ENCODE assay signal across 16 cellular contexts in the genomic region with DNA sequence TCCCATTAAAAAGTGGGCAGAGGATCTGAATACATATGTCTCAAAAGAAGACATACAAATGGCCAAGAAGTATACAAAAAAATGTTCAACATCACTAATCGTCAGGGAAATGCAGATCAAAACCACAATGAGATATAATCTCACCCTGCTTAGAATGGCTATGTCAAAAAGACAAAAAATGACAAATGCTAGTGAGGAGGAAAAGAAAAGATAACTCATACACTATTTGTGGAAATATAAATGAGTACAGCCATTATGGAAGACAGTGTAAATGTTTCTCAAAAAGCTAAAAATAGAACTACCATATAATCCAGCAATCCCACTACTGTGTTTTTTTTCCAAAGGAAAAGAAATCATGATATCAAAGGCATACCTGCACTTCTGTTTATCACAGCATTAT.
DNase-seq lines count a peak whose midpoint lies in the region; ATAC-seq and TF ChIP-seq lines count a peak whose summit lies in the region.
"Had no signal": no experiment of that assay in that cellular context is flagged by ENCODE, and none has a peak within 500 bp of the region (broad histone marks: within the 10 kb centered on the region; RNA-seq: fewer than 3 reads in every experiment).

No MANE protein-coding gene starts in this region.

- H2AFZ ChIP-seq in DND-41 (ENCODE audit: low read depth, low read length) = no peak overlapping the region

- H3K36me3 ChIP-seq in DND-41 (ENCODE audit: insufficient read depth, low read length) = no peaks in the 10 kb centered on the region
- H3K36me3 ChIP-seq in psoas muscle (ENCODE audit: insufficient read depth in 1 of 2, low read depth in 1 of 2) = no peaks in the 10 kb centered on the region
- H3K36me3 ChIP-seq: BLaER1 treated with 17β-estradiol and CSF1 and Interleukin-3, amounts not matched to agents 10 nM and 100 nM had no signal

- TF ChIP-seq CTCF in DND-41 (IDR thresholded peaks at IDR 0.05; ENCODE audit: borderline replicate concordance, extremely low read depth, low read length, poor library complexity, severe bottlenecking) = no peak
- TF ChIP-seq CTCF in psoas muscle (IDR thresholded peaks at IDR 0.05) = no peak

- H3K9me3 ChIP-seq in DND-41 (ENCODE audit: insufficient read depth, low read length, severe bottlenecking) = no peaks in the 10 kb centered on the region
- no peaks in the 10 kb centered on the region for H3K9me3 ChIP-seq in psoas muscle
- H3K9me3 ChIP-seq: BLaER1 treated with 17β-estradiol and CSF1 and Interleukin-3, amounts not matched to agents 10 nM and 100 nM had no signal

- no peak overlapping the region for H3K4me2 ChIP-seq in DND-41 (ENCODE audit: insufficient read depth, low read length)
- H3K4me2 ChIP-seq: BLaER1 treated with 17β-estradiol and CSF1 and Interleukin-3, amounts not matched to agents 10 nM and 100 nM had no signal

- H4K20me1 ChIP-seq in DND-41 (ENCODE audit: insufficient read depth, low read length) = no peaks in the 10 kb centered on the region
- H4K20me1 ChIP-seq: BLaER1 treated with 17β-estradiol and CSF1 and Interleukin-3, amounts not matched to agents 10 nM and 100 nM had no signal

- H3K4me1 ChIP-seq in DND-41 (ENCODE audit: insufficient read depth, low read length) = no peaks in the 10 kb centered on the region
- H3K4me1 ChIP-seq in psoas muscle = peaks cover 28% of the 10 kb centered on the region
- H3K4me1 ChIP-seq: BLaER1 treated with 17β-estradiol and CSF1 and Interleukin-3, amounts not matched to agents 10 nM and 100 nM had no signal

- H3K27ac ChIP-seq in DND-41 (ENCODE audit: low read length) = no peak overlapping the region
- peak overlapping the region; percentile 82 for H3K27ac ChIP-seq in psoas muscle
- H3K27ac ChIP-seq: BLaER1 treated with 17β-estradiol and CSF1 and Interleukin-3, amounts not matched to agents 10 nM and 100 nM; HL-60 had no signal

- no peak overlapping the region for H3K9ac ChIP-seq in DND-41 (ENCODE audit: low read depth, low read length)
- H3K9ac ChIP-seq: BLaER1 treated with 17β-estradiol and CSF1 and Interleukin-3, amounts not matched to agents 10 nM and 100 nM had no signal

- H3K79me2 ChIP-seq in DND-41 (ENCODE audit: insufficient read depth, low read length) = no peaks in the 10 kb centered on the region

- 68 to 84% (median 71%) methylated on average over 1 of the region's 1 CpG for WGBS in psoas muscle, 3 donors

- DNase-seq in DND-41 (no peak), LHCN-M2 (ENCODE audit: low read depth) (peak; percentile 24), amniotic epithelial cell (ENCODE audit: low read depth) (peak; percentile 2), psoas muscle (no peak), nucleus accumbens (lab: John Stamatoyannopoulos, UW) (no peak)
- DNase-seq: Calu3; CD8-positive, alpha-beta T cell; DMS 273 treated with DMSO at 0.1 percent for 48 hours; GDM1; H9; IMR-90 had no signal

- H3K27me3 ChIP-seq in DND-41 (ENCODE audit: insufficient read depth, low read length, poor library complexity) (no peaks in the 10 kb centered on the region), psoas muscle (ENCODE audit: insufficient read depth in 3 of 3, low read length in 2 of 3) (no peaks in the 10 kb centered on the region)
- H3K27me3 ChIP-seq: BLaER1 treated with 17β-estradiol and CSF1 and Interleukin-3, amounts not matched to agents 10 nM and 100 nM had no signal

- H3K4me3 ChIP-seq in DND-41 (ENCODE audit: low read depth in 1 of 2, low read length in 2 of 2) (no peak overlapping the region), psoas muscle (no peak overlapping the region)
- H3K4me3 ChIP-seq: BLaER1 treated with 17β-estradiol and CSF1 and Interleukin-3, amounts not matched to agents 10 nM and 100 nM; K562 had no signal

- intact Hi-C loops in psoas muscle (cut with DNase I) = no loop called here

- ATAC-seq in DND-41 (ENCODE audit: insufficient read depth, low read depth) (0 out of 3 replicates have a peak, but pooled peaks have one; percentile 35), psoas muscle (no peak), HG03095 (IDR thresholded peaks at IDR 0.05; ENCODE audit: unreplicated experiment) (no peak), GM21528 (IDR thresholded peaks at IDR 0.05; ENCODE audit: low FRiP score, unreplicated experiment) (no peak)
- ATAC-seq: CD8-positive, alpha-beta T cell; K562 had no signal

Comparison
In these comparisons a context has a peak if more than half of its experiments do, and no peak if none do; other contexts are left out.
1. DNase-seq: peak in LHCN-M2 (single experiment) and amniotic epithelial cell (single experiment); none in DND-41 (single experiment), psoas muscle (0 of 2) and nucleus accumbens (0 of 56).